ENCODE assay signal across 14 cellular contexts in the genomic region with DNA sequence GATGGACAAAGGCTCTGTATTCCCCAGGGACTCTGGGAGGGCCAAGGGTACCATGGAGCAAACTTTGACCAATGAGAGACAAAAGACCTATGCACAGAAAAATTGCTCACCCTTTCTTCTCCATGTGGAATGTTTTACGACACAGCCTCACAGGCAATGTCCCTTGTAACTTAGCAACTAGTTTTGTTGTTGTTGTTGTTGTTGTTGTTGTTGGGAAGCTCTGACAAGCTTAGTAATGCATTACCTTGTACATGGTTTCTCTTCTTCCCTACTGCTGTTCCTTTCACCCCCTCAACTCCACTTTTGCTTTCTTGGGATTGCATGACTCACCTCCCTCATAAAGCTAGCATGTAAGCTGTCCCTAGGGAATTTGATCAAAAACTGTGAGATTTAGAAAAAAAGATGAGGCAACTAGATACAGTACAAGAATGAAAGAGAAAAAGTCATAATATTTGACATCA.
DNase-seq lines count a peak whose midpoint lies in the region; ATAC-seq and TF ChIP-seq lines count a peak whose summit lies in the region.
"Had no signal": no experiment of that assay in that cellular context is flagged by ENCODE, and none has a peak within 500 bp of the region (broad histone marks: within the 10 kb centered on the region; RNA-seq: fewer than 3 reads in every experiment).

No MANE protein-coding gene starts in this region.

- no peak overlapping the region for H3K27ac ChIP-seq in H9 (ENCODE audit: insufficient read length, low read depth, low read length)
- H3K27ac ChIP-seq: prostate gland had no signal

- H3K23me2 ChIP-seq in H9 (ENCODE audit: insufficient read length, low read depth, low read length, poor library complexity, severe bottlenecking) = no peaks in the 10 kb centered on the region

- no peaks in the 10 kb centered on the region for H3K4me1 ChIP-seq in H9 (ENCODE audit: insufficient read depth, low read length)
- H3K4me1 ChIP-seq: prostate gland had no signal

- H3K4me1 Mint-ChIP-seq in H9 (peaks cover 11 to 12% of the 10 kb centered on the region in 2 experiments), WTC11 (peaks cover 12% of the 10 kb centered on the region), chondrocyte (ENCODE audit: low read depth) (peaks cover 16% of the 10 kb centered on the region)

- no peak overlapping the region for H4K5ac ChIP-seq in H9 (ENCODE audit: insufficient read length, low read depth, low read length)

- H2AK5ac ChIP-seq in H9 (ENCODE audit: insufficient read length, low read length) = no peak overlapping the region

- 0 out of 2 replicates have a peak overlapping the region, but pooled peaks have one; percentile 41 for H3K14ac ChIP-seq in H9 (ENCODE audit: insufficient read depth, low read length)

- WGBS in H9 (ENCODE audit: extremely low coverage, insufficient read length, low lambda C conversion rate) = no CpG with 5 or more reads among the region's 1 CpG

- H2BK15ac ChIP-seq in H9 (ENCODE audit: low read depth, low read length) = no peak overlapping the region

- no peak overlapping the region for H3K56ac ChIP-seq in H9 (ENCODE audit: insufficient read length, low read depth, low read length)

- H2BK12ac ChIP-seq in H9 (ENCODE audit: insufficient read length, low read depth, low read length) = no peak overlapping the region

- no peaks in the 10 kb centered on the region for H3K27me3 ChIP-seq in H9 (ENCODE audit: insufficient read depth, low read length)

- peak overlapping the region; percentile 64 for H3K18ac ChIP-seq in H9 (ENCODE audit: insufficient read length, low read depth, low read length)

- no peak overlapping the region for H2BK5ac ChIP-seq in H9 (ENCODE audit: insufficient read length, low read length)

- no peak overlapping the region for H3K9ac ChIP-seq in H9 (ENCODE audit: extremely low read depth, insufficient read length, low read length)

- CTCF ChIA-PET in AG04449 (lab: Yijun Ruan, JAX) = interaction anchor here (0.9 to 1.6 kb wide), 5 partner anchors 17 to 247 kb away, joined by 3 to 5 read pairs (median 3); no protein-coding TSS in a partner anchor
- CTCF ChIA-PET in WTC11 (lab: Charles Lee) = no interaction called here

- no peak overlapping the region for H3K4me3 ChIP-seq in AG04449 (ENCODE audit: low read depth, low read length)
- H3K4me3 ChIP-seq: prostate gland had no signal

- H3K79me1 ChIP-seq in H9 (ENCODE audit: insufficient read depth, low read depth, low read length, poor library complexity, severe bottlenecking) = no peaks in the 10 kb centered on the region

- no peaks in the 10 kb centered on the region for H3K9me3 Mint-ChIP-seq in H9
- no peaks in the 10 kb centered on the region for H3K9me3 Mint-ChIP-seq in WTC11
- no peaks in the 10 kb centered on the region for H3K9me3 Mint-ChIP-seq in chondrocyte (ENCODE audit: low read depth)

- no peak overlapping the region for H4K91ac ChIP-seq in H9 (ENCODE audit: insufficient read length, low read depth, low read length)

- peak overlapping the region in 1 of 3 experiments; percentile 28; a peak in 2 of 7 replicates for H3K27ac Mint-ChIP-seq in H9
- H3K27ac Mint-ChIP-seq in WTC11 = peak overlapping the region; percentile 44; the same call in 1 of the 2 replicates
- no peak overlapping the region for H3K27ac Mint-ChIP-seq in chondrocyte (ENCODE audit: unreplicated experiment)

- H2AFZ ChIP-seq in H9 (ENCODE audit: low read length) = no peak overlapping the region

- H4K20me1 ChIP-seq in H9 (ENCODE audit: control insufficient read depth, insufficient read depth, insufficient read length) = no peaks in the 10 kb centered on the region

- no peaks in the 10 kb centered on the region for H3K9me3 ChIP-seq in H9 (ENCODE audit: control insufficient read depth, low read depth, low read length)
- H3K9me3 ChIP-seq: prostate gland had no signal

- no peaks in the 10 kb centered on the region for H3K79me2 ChIP-seq in H9 (ENCODE audit: insufficient read depth, low read length)

- H3K4me3 Mint-ChIP-seq in H9 (no peak overlapping the region), WTC11 (no peak overlapping the region), chondrocyte (ENCODE audit: unreplicated experiment) (no peak overlapping the region)

- H3K27me3 Mint-ChIP-seq in H9 (ENCODE audit: low read depth) (no peaks in the 10 kb centered on the region), WTC11 (ENCODE audit: low read depth) (no peaks in the 10 kb centered on the region), chondrocyte (ENCODE audit: low read depth) (no peaks in the 10 kb centered on the region)

- no peak overlapping the region for H3K4ac ChIP-seq in H9 (ENCODE audit: low read depth, low read length)

- no peak overlapping the region for H2BK20ac ChIP-seq in H9 (ENCODE audit: low read depth, low read length, poor library complexity, severe bottlenecking)

- no peak overlapping the region for H3T11ph ChIP-seq in H9 (ENCODE audit: low read length)

- DNase-seq in AG04449 (ENCODE audit: low read depth, low spot score) (peak; percentile 83), H9 (no peak), WTC11 (ENCODE audit: low spot score) (no peak), islet precursor cell (peak; percentile 56), chondrocyte (ENCODE audit: low spot score) (no peak), middle frontal gyrus (ENCODE audit: extremely low spot score, low spot score) (no peak)
- DNase-seq: activated CD4-positive, alpha-beta T cell treated with anti-CD3 and anti-CD28 coated beads for 1 hour; left ventricle myocardium superior; NCI-H146 had no signal

- no peak overlapping the region for H2BK120ac ChIP-seq in H9 (ENCODE audit: low read depth, low read length, poor library complexity, severe bottlenecking)

- no peaks in the 10 kb centered on the region for H3K36me3 Mint-ChIP-seq in H9 (ENCODE audit: insufficient read depth in 1 of 3, low read depth in 3 of 3)
- H3K36me3 Mint-ChIP-seq in WTC11 = no peaks in the 10 kb centered on the region
- H3K36me3 Mint-ChIP-seq in chondrocyte (ENCODE audit: low read depth) = no peaks in the 10 kb centered on the region

- POLR2A ChIA-PET in AG04449 (lab: Yijun Ruan, JAX) = interaction anchor here (0.6 kb wide), 1 partner anchor 17 kb away, joined by 3 read pairs; no protein-coding TSS in a partner anchor
- POLR2A ChIA-PET in WTC11 (lab: Charles Lee) = no interaction called here

- TF ChIP-seq CTCF in AG04449 (IDR thresholded peaks at IDR 0.05; ENCODE audit: insufficient read depth, low read length, missing control alignments) (no peak), H9 (conservative IDR thresholded peaks at IDR 0.05) (no peak), WTC11 (IDR thresholded peaks at IDR 0.05) (no peak), chondrocyte (IDR thresholded peaks at IDR 0.05) (no peak)

- ATAC-seq in WTC11 (no peak), GM21576 (IDR thresholded peaks at IDR 0.05; ENCODE audit: unreplicated experiment) (no peak), HG03039 (IDR thresholded peaks at IDR 0.05; ENCODE audit: unreplicated experiment) (no peak)
- ATAC-seq: esophagus mucosa, left ventricle myocardium superior, Panc1 had no signal

- H3K4me2 ChIP-seq in H9 (ENCODE audit: insufficient read depth, insufficient read length, low read length) = no peak overlapping the region

- H3K23ac ChIP-seq in H9 (ENCODE audit: insufficient read length, low read depth, low read length) = no peak overlapping the region

- H4K8ac ChIP-seq in H9 (replicated peaks; ENCODE audit: insufficient read length, low read depth, low read length) = no peak overlapping the region

TF ChIP-seq in WTC11, 78 proteins besides CTCF, POLR2A, EP300 and RAD21:
- TF ChIP-seq, protein P1, sequence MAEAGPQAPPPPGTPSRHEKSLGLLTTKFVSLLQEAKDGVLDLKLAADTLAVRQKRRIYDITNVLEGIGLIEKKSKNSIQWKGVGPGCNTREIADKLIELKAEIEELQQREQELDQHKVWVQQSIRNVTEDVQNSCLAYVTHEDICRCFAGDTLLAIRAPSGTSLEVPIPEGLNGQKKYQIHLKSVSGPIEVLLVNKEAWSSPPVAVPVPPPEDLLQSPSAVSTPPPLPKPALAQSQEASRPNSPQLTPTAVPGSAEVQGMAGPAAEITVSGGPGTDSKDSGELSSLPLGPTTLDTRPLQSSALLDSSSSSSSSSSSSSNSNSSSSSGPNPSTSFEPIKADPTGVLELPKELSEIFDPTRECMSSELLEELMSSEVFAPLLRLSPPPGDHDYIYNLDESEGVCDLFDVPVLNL (CRISPR knock-in tag; IDR thresholded peaks at IDR 0.05; ENCODE audit: borderline replicate concordance, low read depth) = no peak
TF ChIP-seq in WTC11: peak in this region for 0.

Comparison
In these comparisons a context has a peak if more than half of its experiments do, and no peak if none do; other contexts are left out.
1. DNase-seq: peak in AG04449 (single experiment) and islet precursor cell (single experiment); none in H9 (single experiment), WTC11 (single experiment), chondrocyte (single experiment) and middle frontal gyrus (single experiment).